ENCODE assay signal across 16 cellular contexts in the genomic region with DNA sequence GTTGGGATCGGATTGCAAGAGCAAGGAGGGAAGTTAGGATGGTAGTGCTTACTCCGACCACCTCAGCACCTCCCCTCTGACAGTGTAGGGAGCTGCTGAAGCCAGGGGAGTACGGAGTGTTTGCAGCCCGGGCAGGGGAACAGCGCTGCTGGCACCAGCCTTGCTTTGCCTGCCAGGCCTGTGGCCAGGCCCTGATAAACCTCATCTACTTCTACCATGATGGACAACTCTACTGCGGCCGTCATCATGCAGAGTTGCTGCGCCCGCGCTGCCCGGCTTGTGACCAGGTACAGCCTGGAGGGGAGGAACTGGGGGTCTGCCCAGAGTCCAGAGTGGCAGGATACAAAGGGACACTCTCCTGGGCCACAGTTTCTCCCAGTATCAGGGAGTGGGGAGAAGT. TPM values are rescaled to one million over a fixed set of nuclear protein-coding genes. Genes with fewer than 3 reads are reported as not detected.
DNase-seq lines count a peak whose midpoint lies in the region; ATAC-seq and TF ChIP-seq lines count a peak whose summit lies in the region.
"Had no signal": no experiment of that assay in that cellular context is flagged by ENCODE, and none has a peak within 500 bp of the region (broad histone marks: within the 10 kb centered on the region; RNA-seq: fewer than 3 reads in every experiment).

No MANE protein-coding gene starts in this region.

- no peak for ATAC-seq in T-cell (replicated peaks in 1 of 4)
- peak; percentile 6 for ATAC-seq in left ventricle myocardium superior
- ATAC-seq in aorta (ENCODE audit: low FRiP score), result no peak

- DNase-seq in activated naive CD4-positive, alpha-beta T cell treated with anti-CD3 and anti-CD28 coated beads for 36 hours, result no peak
- no peak for DNase-seq in activated naive CD4-positive, alpha-beta T cell treated with anti-CD3 and anti-CD28 coated beads, Interleukin-2, amount 50 U/mL, for 16 hours
- DNase-seq in T-cell (no peak), left ventricle myocardium superior (peak; percentile 75), spleen (peak; percentile 80), ecto neural progenitor cell (ENCODE audit: low spot score) (no peak), aorta (no peak)
- no peak for DNase-seq in stimulated activated CD4-positive, alpha-beta T cell treated with anti-CD3 and anti-CD28 coated beads, Interleukin-1b, Interleukin-23, amount 100 ng/mL, for 48 hours
- DNase-seq: activated gamma-delta T cell treated with Interleukin-2 at 50 U/mL for 16 hours, foreskin melanocyte, NCI-H1436 treated with DMSO at 0.1 percent for 48 hours, NCI-H748 treated with DMSO at 0.1 percent for 48 hours, SIG-M5 had no signal

- CTCF ChIA-PET in activated naive CD4-positive, alpha-beta T cell treated with anti-CD3 and anti-CD28 coated beads for 36 hours (lab: Charles Lee), result interaction anchor here (0.6 to 8.7 kb wide), 8 partner anchors 9 to 363 kb away, joined by 3 to 143 read pairs (median 4); partner anchors contain the start of gene TAF8
- CTCF ChIA-PET in T-cell (lab: Charles Lee), result interaction anchor here in 1 of 2 donors (0.7 to 1.4 kb wide), 3 partner anchors 70 to 183 kb away, joined by 3 to 4 read pairs (median 3); partner anchors contain the start of gene BYSL

- WGBS in spleen, 5 donors, result 77 to 90% (median 83%) methylated on average over 11 of the region's 11 CpGs
- 48 to 54% methylated on average over 11 of the region's 11 CpGs for WGBS in aorta, 2 donors

- POLR2A ChIA-PET in T-cell (lab: Charles Lee), result no interaction called here

- H3K36me3 Mint-ChIP-seq in activated naive CD4-positive, alpha-beta T cell treated with anti-CD3 and anti-CD28 coated beads for 36 hours (ENCODE audit: low read depth), result peaks cover 15% of the 10 kb centered on the region
- peaks cover 9% of the 10 kb centered on the region for H3K36me3 Mint-ChIP-seq in T-cell

- peaks cover 26 to 90% (median 61%) of the 10 kb centered on the region in 6 donors for H3K4me1 ChIP-seq in spleen
- H3K4me1 ChIP-seq in aorta (ENCODE audit: control insufficient read depth in 1 of 2, insufficient read depth in 2 of 2, low read length in 2 of 2), result no peaks in the 10 kb centered on the region

- H3K9me3 Mint-ChIP-seq in activated naive CD4-positive, alpha-beta T cell treated with anti-CD3 and anti-CD28 coated beads for 36 hours, result no peaks in the 10 kb centered on the region
- H3K9me3 Mint-ChIP-seq in T-cell, result no peaks in the 10 kb centered on the region

- H3K9me3 ChIP-seq in spleen (no peaks in the 10 kb centered on the region), aorta (ENCODE audit: control insufficient read depth, low read length) (no peaks in the 10 kb centered on the region)

- H3K36me3 ChIP-seq in spleen (peaks cover 0 to 37% (median 14%) of the 10 kb centered on the region in 6 donors), aorta (ENCODE audit: control insufficient read depth in 1 of 2, insufficient read depth in 2 of 2, low read length in 1 of 2) (no peaks in the 10 kb centered on the region)

- peak overlapping the region; percentile 92 for H3K4me3 Mint-ChIP-seq in activated naive CD4-positive, alpha-beta T cell treated with anti-CD3 and anti-CD28 coated beads for 36 hours
- H3K4me3 Mint-ChIP-seq in T-cell, result peak overlapping the region; percentile 93 to 97 (median 94)

- peak overlapping the region in 2 of 8 donors; percentile 79 to 91 for H3K4me3 ChIP-seq in spleen
- H3K4me3 ChIP-seq in aorta (ENCODE audit: low read length in 2 of 2), result no peak overlapping the region

- intact Hi-C loops in activated naive CD4-positive, alpha-beta T cell treated with anti-CD3 and anti-CD28 coated beads for 36 hours (cut with micrococcal nuclease), result loop anchor here (5.0 to 10.0 kb wide), 5 partner anchors 152 to 997 kb away; partner anchors contain the start of genes BICRAL, TBCC, TRERF1 and UBR2
- intact Hi-C loops in left ventricle myocardium superior (cut with micrococcal nuclease) (loop anchor here (10.0 kb wide), 1 partner anchor 260 kb away; no protein-coding TSS in a partner anchor), spleen (cut with DNase I; ENCODE audit: low total_unique reads) (no loop called here), aorta (cut with DNase I) (loop anchor here in 1 of 2 donors (10.0 kb wide), 2 partner anchors 110 to 780 kb away; partner anchors contain the start of genes UBR2 and USP49)

- H3K27ac Mint-ChIP-seq in activated naive CD4-positive, alpha-beta T cell treated with anti-CD3 and anti-CD28 coated beads for 36 hours, result no peak overlapping the region
- H3K27ac Mint-ChIP-seq in T-cell, result no peak overlapping the region

- H3K27me3 ChIP-seq in spleen (replicated peaks in 1 of 7) (peaks cover 0 to 7% (median 0%) of the 10 kb centered on the region in 7 donors), aorta (ENCODE audit: control insufficient read depth in 1 of 2, insufficient read depth in 2 of 2, low read length in 1 of 2) (no peaks in the 10 kb centered on the region)

- H3K27ac ChIP-seq in spleen (peak overlapping the region in 5 of 8 donors; percentile 92 to 98 (median 95)), aorta (ENCODE audit: low read depth in 1 of 2, low read length in 2 of 2) (no peak overlapping the region)

- no peak for TF ChIP-seq POLR2A in spleen (IDR thresholded peaks at IDR 0.05)

- TF ChIP-seq CTCF in spleen (IDR thresholded peaks at IDR 0.05 in 8 of 11, conservative IDR thresholded peaks at IDR 0.05 in 3 of 11), result no peak

- H3K27me3 Mint-ChIP-seq in activated naive CD4-positive, alpha-beta T cell treated with anti-CD3 and anti-CD28 coated beads for 36 hours (ENCODE audit: low read depth), result peaks cover 4% of the 10 kb centered on the region
- peaks cover 5% of the 10 kb centered on the region in 2 donors for H3K27me3 Mint-ChIP-seq in T-cell

- H3K4me1 Mint-ChIP-seq in activated naive CD4-positive, alpha-beta T cell treated with anti-CD3 and anti-CD28 coated beads for 36 hours (ENCODE audit: low read depth), result peaks cover 21% of the 10 kb centered on the region
- peaks cover 14 to 41% (median 21%) of the 10 kb centered on the region in 3 donors for H3K4me1 Mint-ChIP-seq in T-cell

RNA-seq across cellular contexts. Expression of gene TOMM6, which starts 2.2 kb away (rescaled TPM):
- total RNA-seq in activated naive CD4-positive, alpha-beta T cell treated with anti-CD3 and anti-CD28 coated beads for 36 hours, result 100 to 1,000 TPM; 285 to 299 TPM
- total RNA-seq in T-cell (100 to 1,000 TPM; 124 to 131 (median 127) TPM), left ventricle myocardium superior (216 TPM), spleen (100 to 1,000 TPM; 110 to 152 (median 135) TPM), aorta (10 to 100 TPM; 74.8 to 75.5 TPM)
- polyA plus RNA-seq in spleen (100 to 1,000 TPM; 376 to 439 (median 430) TPM), aorta (100 to 1,000 TPM; 213 to 236 TPM)

RNA-seq across cellular contexts. Expression of gene PRICKLE4, which starts 4.7 kb away (rescaled TPM):
- total RNA-seq in activated naive CD4-positive, alpha-beta T cell treated with anti-CD3 and anti-CD28 coated beads for 36 hours, result under 1 TPM in 1 of 2 experiments, not detected in 1; 0.52 TPM
- total RNA-seq in T-cell (under 1 TPM in 2 of 5 donors, not detected in 3; 0.44 to 0.60 TPM), left ventricle myocardium superior (3.8 TPM), spleen (10 to 100 TPM in 5 of 7 donors, 1 to 10 TPM in 2; 5.4 to 32.8 (median 14.2) TPM), aorta (1 to 10 TPM; 3.5 to 8.8 TPM)
- polyA plus RNA-seq in spleen (1 to 10 TPM in 1 of 3 donors, under 1 TPM in 2; 0.41 to 5.3 (median 0.61) TPM), aorta (1 to 10 TPM in 1 of 2 donors, under 1 TPM in 1; 0.61 to 1.5 TPM)
- total RNA-seq: kidney epithelial cell had no signal

RNA-seq across cellular contexts. Expression of gene FRS3, which starts 5.6 kb away (rescaled TPM):
- total RNA-seq in activated naive CD4-positive, alpha-beta T cell treated with anti-CD3 and anti-CD28 coated beads for 36 hours, result 1 to 10 TPM; 4.0 to 4.2 TPM
- 10 to 100 TPM in 1 of 5 donors, 1 to 10 TPM in 4; 5.2 to 10.4 (median 8.9) TPM for total RNA-seq in T-cell
- 5.2 TPM for total RNA-seq in left ventricle myocardium superior
- 1 to 10 TPM; 3.7 to 7.3 (median 6.3) TPM for total RNA-seq in spleen
- polyA plus RNA-seq in spleen, result 1 to 10 TPM; 2.6 to 6.2 (median 4.8) TPM
- total RNA-seq in aorta, result 1 to 10 TPM; 3.7 to 5.4 TPM
- 10 to 100 TPM in 1 of 2 donors, 1 to 10 TPM in 1; 1.0 to 16.2 TPM for polyA plus RNA-seq in aorta

RNA-seq across cellular contexts. Expression of gene PGC, which starts 38.1 kb away (rescaled TPM):
- total RNA-seq in activated naive CD4-positive, alpha-beta T cell treated with anti-CD3 and anti-CD28 coated beads for 36 hours, result not detected
- total RNA-seq in T-cell (under 1 TPM in 3 of 5 donors, not detected in 2; 0.58 to 0.86 (median 0.70) TPM), left ventricle myocardium superior (not detected), spleen (not detected), aorta (under 1 TPM; 0.33 to 0.65 TPM)
- polyA plus RNA-seq in spleen (under 1 TPM; 0.26 to 0.74 (median 0.48) TPM), aorta (1 to 10 TPM; 1.1 to 2.5 TPM)
- total RNA-seq: dermis blood vessel endothelial cell, kidney epithelial cell, osteocyte had no signal

RNA-seq across cellular contexts. Expression of gene TFEB, which starts 49.8 kb away (rescaled TPM):
- total RNA-seq in activated naive CD4-positive, alpha-beta T cell treated with anti-CD3 and anti-CD28 coated beads for 36 hours, result 1 to 10 TPM; 5.7 to 7.9 TPM
- total RNA-seq in T-cell, result 10 to 100 TPM; 18.9 to 28.1 (median 19.5) TPM
- total RNA-seq in left ventricle myocardium superior, result 50.9 TPM
- 10 to 100 TPM; 55.9 to 80.8 (median 75.3) TPM for total RNA-seq in spleen
- 100 to 1,000 TPM in 1 of 3 donors, 10 to 100 TPM in 2; 83.5 to 150 (median 97.4) TPM for polyA plus RNA-seq in spleen
- 10 to 100 TPM; 22.2 to 32.1 TPM for total RNA-seq in aorta
- polyA plus RNA-seq in aorta, result 10 to 100 TPM in 1 of 2 donors, 1 to 10 TPM in 1; 7.3 to 20.9 TPM

Comparison
In these comparisons a context has a peak if more than half of its experiments do, and no peak if none do; other contexts are left out.
1. DNase-seq: peak in left ventricle myocardium superior (single experiment) and spleen (single experiment); none in activated naive CD4-positive, alpha-beta T cell treated with anti-CD3 and anti-CD28 coated beads for 36 hours (single experiment), activated naive CD4-positive, alpha-beta T cell treated with anti-CD3 and anti-CD28 coated beads, Interleukin-2, amount 50 U/mL, for 16 hours (single experiment), T-cell (0 of 34), stimulated activated CD4-positive, alpha-beta T cell treated with anti-CD3 and anti-CD28 coated beads, Interleukin-1b, Interleukin-23, amount 100 ng/mL, for 48 hours (single experiment), ecto neural progenitor cell (single experiment) and aorta (0 of 2).
2. H3K27ac ChIP-seq: peak in spleen (5 of 8); none in aorta (0 of 2).